8 cellular contexts compared by ENCODE assay signal in the genomic region with DNA sequence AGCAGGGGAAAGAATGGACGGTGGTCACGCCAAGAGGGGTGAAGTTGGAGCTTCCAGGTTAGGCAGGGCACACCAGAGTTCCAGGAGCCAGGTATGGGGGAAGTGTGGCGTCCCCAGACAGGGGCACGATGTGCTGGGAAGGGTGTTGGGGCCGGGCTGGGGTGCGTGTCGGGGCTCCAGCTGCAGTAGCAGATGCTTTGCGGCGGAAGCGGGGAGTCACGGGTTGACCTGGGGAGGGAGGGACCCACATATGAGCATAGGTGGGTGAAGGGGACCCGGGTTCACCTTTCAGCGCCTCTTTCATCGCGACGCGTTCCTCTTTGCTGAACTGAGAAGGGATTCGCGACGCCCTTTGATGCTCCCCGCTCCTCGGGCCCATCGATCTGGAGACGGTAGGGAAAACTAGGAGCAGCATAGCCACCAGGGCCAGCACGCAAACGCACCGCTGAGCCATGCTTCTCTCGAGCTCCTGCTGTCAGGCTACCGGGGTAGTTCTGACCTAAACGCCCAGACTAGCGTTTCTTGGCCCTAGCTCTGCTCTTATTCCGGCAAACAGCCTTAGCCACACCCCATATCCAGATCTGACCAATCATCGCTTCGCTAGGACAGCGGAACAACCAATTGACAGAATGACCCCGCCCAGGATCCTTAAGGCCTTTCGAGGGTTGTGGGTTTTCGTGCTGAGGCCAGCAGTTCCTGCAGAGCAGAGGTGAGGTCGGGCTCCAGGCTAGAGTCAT.
DNase-seq lines count a peak whose midpoint lies in the region; ATAC-seq lines count a peak whose summit lies in the region.

Gene PM20D1 (minus strand): TSS at position 514 of the 737 bp plus-strand sequence. CDS start 60 bp downstream, at position 454.

- peak; percentile 99 for ATAC-seq in GM19025 (IDR thresholded peaks at IDR 0.05; ENCODE audit: low read depth, unreplicated experiment)
- ATAC-seq in HG03439 (IDR thresholded peaks at IDR 0.05; ENCODE audit: unreplicated experiment), result peak; percentile 96
- no peak for ATAC-seq in HG02884 (IDR thresholded peaks at IDR 0.05; ENCODE audit: unreplicated experiment)

- peak; percentile 68 to 73 for DNase-seq in activated CD4-positive, alpha-beta T cell treated with anti-CD3 and anti-CD28 coated beads, Interleukin-2, amount 50 U/mL, for 4 hours
- DNase-seq in effector CD4-positive, alpha-beta T cell, result peak; percentile 55
- DNase-seq in middle frontal gyrus (ENCODE audit: extremely low spot score, low spot score) (peak; percentile 66), NCI-H2029 (lab: John Stamatoyannopoulos, UW) (no peak)
- peak; percentile 72 for DNase-seq in stimulated activated CD8-positive, alpha-beta memory T cell treated with anti-CD3 and anti-CD28 coated beads, Interleukin-4, amount 100 ng/mL, for 24 hours (ENCODE audit: low read depth)
